In genomic region chr12:132444957-132445883, GRCh38 we compare ENCODE assay signal across 1 cellular context.
TF ChIP-seq lines count a peak whose summit lies in the region.

No MANE protein-coding gene starts in this region.

TF ChIP-seq in H1, 55 proteins besides CTCF, POLR2A, EP300 and RAD21:
- TF ChIP-seq EZH2 (IDR thresholded peaks at IDR 0.05; ENCODE audit: low read depth, low read length, severe bottlenecking) (no peak), E2F6 (IDR thresholded peaks at IDR 0.05) (peak; percentile 40; the same call in 1 of the 2 replicates), RBBP5 (IDR thresholded peaks at IDR 0.05; ENCODE audit: borderline replicate concordance, low read depth, low read length) (no peak), TBP (IDR thresholded peaks at IDR 0.05; ENCODE audit: low read depth, low read length) (no peak)
